ENCODE assay signal across 22 cellular contexts in genomic region chr10:119446441-119447277, GRCh38.
"Had no signal": no experiment of that assay in that cellular context is flagged by ENCODE, and none has a peak within 500 bp of the region (broad histone marks: within the 10 kb centered on the region; RNA-seq: fewer than 3 reads in every experiment).

No MANE protein-coding gene starts in this region.

- H3K4me3 Mint-ChIP-seq: activated CD4-positive, alpha-beta T cell treated with anti-CD3 and anti-CD28 coated beads for 36 hours; activated naive CD4-positive, alpha-beta T cell treated with anti-CD3 and anti-CD28 coated beads for 36 hours; activated naive CD8-positive, alpha-beta T cell treated with anti-CD3 and anti-CD28 coated beads for 36 hours; activated T-helper 1 cell treated with anti-CD3 and anti-CD28 coated beads, Interleukin-12 subunit alpha, Interleukin-12 subunit beta, Interleukin-2, Interleukin-4 antibody, amounts not matched to agents 30 ng/mL and 10 ng/mL and 1 ng/mL, durations not matched to agents 14 hours and 24 hours and 36 hours; naive thymus-derived CD4-positive, alpha-beta T cell had no signal

- DNase-seq: activated CD4-positive, alpha-beta T cell treated with anti-CD3 and anti-CD28 coated beads for 36 hours; activated CD4-positive, CD25-positive, alpha-beta regulatory T cell; activated CD8-positive, alpha-beta memory T cell treated with anti-CD3 and anti-CD28 coated beads for 24 hours; activated effector memory CD4-positive, alpha-beta T cell treated with anti-CD3 and anti-CD28 coated beads, Interleukin-2, amount 50 U/mL, for 16 hours; activated naive CD4-positive, alpha-beta T cell treated with anti-CD3 and anti-CD28 coated beads for 36 hours; activated naive CD8-positive, alpha-beta T cell treated with anti-CD3 and anti-CD28 coated beads for 36 hours; adrenal gland; body of pancreas; cerebellar nuclear complex; colonic mucosa; effector CD8-positive, alpha-beta T cell; mammary epithelial cell; midbrain; naive thymus-derived CD4-positive, alpha-beta T cell; stimulated activated CD4-positive, alpha-beta T cell treated with anti-CD3 and anti-CD28 coated beads, Interleukin-15, amount 100 ng/mL, for 24 hours; stimulated activated CD4-positive, alpha-beta T cell treated with anti-CD3 and anti-CD28 coated beads, Interleukin-2, amount 100 ng/mL, for 24 hours; stimulated activated naive CD8-positive, alpha-beta T cell treated with anti-CD3 and anti-CD28 coated beads, Interleukin-15, Interleukin-2, amounts not matched to agents 100 U/mL and 50 U/mL, for 24 hours had no signal

- H3K36me3 Mint-ChIP-seq: activated naive CD8-positive, alpha-beta T cell treated with anti-CD3 and anti-CD28 coated beads for 36 hours had no signal

- H3K4me2 ChIP-seq: hepatocyte had no signal

- H3K27me3 Mint-ChIP-seq: activated CD4-positive, alpha-beta T cell treated with anti-CD3 and anti-CD28 coated beads for 36 hours; activated naive CD8-positive, alpha-beta T cell treated with anti-CD3 and anti-CD28 coated beads for 36 hours; naive thymus-derived CD4-positive, alpha-beta T cell had no signal

- H3K27me3 ChIP-seq: adrenal gland, body of pancreas, colonic mucosa, hepatocyte, right atrium auricular region, upper lobe of left lung had no signal

- H3K9me3 ChIP-seq: adrenal gland, body of pancreas, colonic mucosa, right atrium auricular region, upper lobe of left lung had no signal

- H3K36me3 ChIP-seq: colonic mucosa had no signal

- H3K9me3 Mint-ChIP-seq: activated naive CD4-positive, alpha-beta T cell treated with anti-CD3 and anti-CD28 coated beads for 36 hours; activated naive CD8-positive, alpha-beta T cell treated with anti-CD3 and anti-CD28 coated beads for 36 hours; activated T-helper 1 cell treated with anti-CD3 and anti-CD28 coated beads, Interleukin-12 subunit alpha, Interleukin-12 subunit beta, Interleukin-2, Interleukin-4 antibody, amounts not matched to agents 30 ng/mL and 10 ng/mL and 1 ng/mL, durations not matched to agents 14 hours and 24 hours and 36 hours; naive thymus-derived CD4-positive, alpha-beta T cell had no signal

- H3K4me3 ChIP-seq: adrenal gland, body of pancreas, colonic mucosa, hepatocyte, right atrium auricular region, upper lobe of left lung had no signal

- H3K27ac ChIP-seq: adrenal gland, body of pancreas, colonic mucosa, hepatocyte had no signal

- H3K4me1 ChIP-seq: adrenal gland, body of pancreas, colonic mucosa had no signal

- ATAC-seq: body of pancreas; left lobe of liver; naive thymus-derived CD4-positive, alpha-beta T cell; stimulated activated naive CD8-positive, alpha-beta T cell treated with anti-CD3 and anti-CD28 coated beads, Interleukin-15, Interleukin-2, amounts not matched to agents 100 U/mL and 50 U/mL, for 24 hours had no signal

- H3K27ac Mint-ChIP-seq: activated CD4-positive, alpha-beta T cell treated with anti-CD3 and anti-CD28 coated beads for 36 hours; activated naive CD4-positive, alpha-beta T cell treated with anti-CD3 and anti-CD28 coated beads for 36 hours; activated naive CD8-positive, alpha-beta T cell treated with anti-CD3 and anti-CD28 coated beads for 36 hours; activated T-helper 1 cell treated with anti-CD3 and anti-CD28 coated beads, Interleukin-12 subunit alpha, Interleukin-12 subunit beta, Interleukin-2, Interleukin-4 antibody, amounts not matched to agents 30 ng/mL and 10 ng/mL and 1 ng/mL, durations not matched to agents 14 hours and 24 hours and 36 hours had no signal

- H2AFZ ChIP-seq: hepatocyte had no signal
